1 cellular context compared by ENCODE assay signal in genomic region chr7:11753441-11753840, GRCh38.
TF ChIP-seq lines count a peak whose summit lies in the region.

No MANE protein-coding gene starts in this region.

TF ChIP-seq in SK-N-SH treated with all-trans-retinoic acid at 6 μM for 48 hours, 23 proteins besides CTCF, POLR2A, EP300 and RAD21 (continued from another document):
- TF ChIP-seq TSHZ2 (CRISPR knock-in tag; IDR thresholded peaks at IDR 0.05), result 0 out of 2 replicates have a peak, but pooled peaks have one; percentile 25
